21 cellular contexts compared by ENCODE assay signal in genomic region chr20:41613321-41613720, GRCh38.
"Had no signal": no experiment of that assay in that cellular context is flagged by ENCODE, and none has a peak within 500 bp of the region (broad histone marks: within the 10 kb centered on the region; RNA-seq: fewer than 3 reads in every experiment).

No MANE protein-coding gene starts in this region.

- H3K27me3 Mint-ChIP-seq: natural killer cell treated with Interleukin-12 subunit alpha and Interleukin-12 subunit beta and Interleukin-15 and Interleukin-18, amount 100 ng/mL, for 72 hours; stimulated activated memory B cell treated with anti-CD40 and anti-IgM and Interleukin-4, amounts not matched to agents 10 μg/mL and 1 μg/mL and 100 μg/mL, for 72 hours; stimulated activated naive CD8-positive, alpha-beta T cell treated with anti-CD3 and anti-CD28 coated beads, Interleukin-15, Interleukin-2, amounts not matched to agents 100 ng/mL and 50 ng/mL, for 24 hours had no signal

- FAIRE-seq: frontal cortex, keratinocyte had no signal

- H3K36me3 ChIP-seq: colonic mucosa, heart right ventricle, left ventricle myocardium inferior, right lobe of liver, tibial artery had no signal

- ATAC-seq: esophagus mucosa; heart right ventricle; left cardiac atrium; natural killer cell treated with Interleukin-12 subunit alpha and Interleukin-12 subunit beta and Interleukin-15 and Interleukin-18, amount 100 ng/mL, for 72 hours; psoas muscle; right lobe of liver; stimulated activated memory B cell treated with anti-CD40 and anti-IgM and Interleukin-4, amounts not matched to agents 10 μg/mL and 1 μg/mL and 100 μg/mL, for 72 hours had no signal

- H3K36me3 Mint-ChIP-seq: immature natural killer cell; natural killer cell treated with Interleukin-12 subunit alpha and Interleukin-12 subunit beta and Interleukin-15 and Interleukin-18, amount 100 ng/mL, for 72 hours; stimulated activated memory B cell treated with anti-CD40 and anti-IgM and Interleukin-4, amounts not matched to agents 10 μg/mL and 1 μg/mL and 100 μg/mL, for 72 hours had no signal

- H3K4me3 ChIP-seq: colonic mucosa, heart right ventricle, left ventricle myocardium inferior, lung, psoas muscle, right lobe of liver, tibial artery had no signal

- DNase-seq: colonic mucosa; effector CD8-positive, alpha-beta T cell; heart right ventricle; hypothalamus; immature natural killer cell; left cardiac atrium; left ventricle myocardium inferior; mesenchymal stem cell; midbrain; psoas muscle; retina; right lobe of liver; stimulated activated CD4-positive, alpha-beta T cell treated with anti-CD3 and anti-CD28 coated beads, Interleukin-4, amount 100 ng/mL, for 1 hour; tibial artery had no signal

- H3K9me3 Mint-ChIP-seq: immature natural killer cell; natural killer cell treated with Interleukin-12 subunit alpha and Interleukin-12 subunit beta and Interleukin-15 and Interleukin-18, amount 100 ng/mL, for 72 hours; stimulated activated memory B cell treated with anti-CD40 and anti-IgM and Interleukin-4, amounts not matched to agents 10 μg/mL and 1 μg/mL and 100 μg/mL, for 72 hours; stimulated activated naive CD8-positive, alpha-beta T cell treated with anti-CD3 and anti-CD28 coated beads, Interleukin-15, Interleukin-2, amounts not matched to agents 100 ng/mL and 50 ng/mL, for 24 hours had no signal

- H3K27ac ChIP-seq: colonic mucosa, heart right ventricle, left ventricle myocardium inferior, psoas muscle, right lobe of liver, tibial artery had no signal

- H3K27me3 ChIP-seq: colonic mucosa, heart right ventricle, right lobe of liver, tibial artery had no signal

- H3K27ac Mint-ChIP-seq: immature natural killer cell; natural killer cell treated with Interleukin-12 subunit alpha and Interleukin-12 subunit beta and Interleukin-15 and Interleukin-18, amount 100 ng/mL, for 72 hours; stimulated activated memory B cell treated with anti-CD40 and anti-IgM and Interleukin-4, amounts not matched to agents 10 μg/mL and 1 μg/mL and 100 μg/mL, for 72 hours; stimulated activated naive CD8-positive, alpha-beta T cell treated with anti-CD3 and anti-CD28 coated beads, Interleukin-15, Interleukin-2, amounts not matched to agents 100 ng/mL and 50 ng/mL, for 24 hours had no signal

- H3K4me1 ChIP-seq: colonic mucosa had no signal

- H3K4me3 Mint-ChIP-seq: immature natural killer cell; natural killer cell treated with Interleukin-12 subunit alpha and Interleukin-12 subunit beta and Interleukin-15 and Interleukin-18, amount 100 ng/mL, for 72 hours; stimulated activated memory B cell treated with anti-CD40 and anti-IgM and Interleukin-4, amounts not matched to agents 10 μg/mL and 1 μg/mL and 100 μg/mL, for 72 hours; stimulated activated naive CD8-positive, alpha-beta T cell treated with anti-CD3 and anti-CD28 coated beads, Interleukin-15, Interleukin-2, amounts not matched to agents 100 ng/mL and 50 ng/mL, for 24 hours had no signal

- H3K9me3 ChIP-seq: colonic mucosa, heart right ventricle, left ventricle myocardium inferior, psoas muscle, right lobe of liver, tibial artery had no signal
